Comparison of ENCODE assay signal across 20 cellular contexts in the genomic region with DNA sequence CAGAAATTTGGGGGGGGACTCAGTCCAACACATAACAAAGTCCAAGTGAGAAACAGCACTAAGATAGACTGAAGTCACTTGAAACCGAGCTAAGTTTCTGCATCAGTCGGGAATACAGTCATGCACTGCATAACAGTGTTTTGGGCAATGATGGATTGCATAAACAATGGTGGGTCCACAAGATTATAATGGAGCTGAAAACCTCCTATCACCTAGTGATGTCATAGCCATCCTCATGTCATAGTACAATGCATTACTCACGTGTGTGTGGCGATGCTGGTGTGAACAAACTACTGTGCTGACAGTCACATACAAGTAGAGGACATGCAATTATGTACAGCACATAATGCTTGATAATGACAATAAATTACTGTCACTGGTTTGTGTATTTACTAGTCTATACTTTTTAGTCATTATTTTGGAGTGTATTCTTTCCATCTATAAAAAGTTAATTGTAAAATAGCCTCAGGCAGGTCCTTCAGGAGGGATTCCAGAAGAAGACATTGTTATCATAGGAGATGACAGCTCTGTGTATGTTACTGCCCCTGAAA.
A peak's percentile ranks its signal among the peaks of the same experiment; 100 is the strongest.
DNase-seq lines count a peak whose midpoint lies in the region; ATAC-seq, FAIRE-seq and TF ChIP-seq lines count a peak whose summit lies in the region.
"Had no signal": no experiment of that assay in that cellular context is flagged by ENCODE, and none has a peak within 500 bp of the region (broad histone marks: within the 10 kb centered on the region; RNA-seq: fewer than 3 reads in every experiment).

No MANE protein-coding gene starts in this region.

- H3K4me3 Mint-ChIP-seq in Caco-2 (ENCODE audit: unreplicated experiment) = no peak overlapping the region
- H3K4me3 Mint-ChIP-seq: CD14-positive monocyte; CD4-positive, alpha-beta memory T cell; H9 had no signal

- no peaks in the 10 kb centered on the region for H3K4me1 Mint-ChIP-seq in Caco-2 (ENCODE audit: low read depth, unreplicated experiment)
- H3K4me1 Mint-ChIP-seq: CD14-positive monocyte; CD4-positive, alpha-beta memory T cell had no signal

- no peaks in the 10 kb centered on the region for H3K36me3 ChIP-seq in HepG2 (replicated peaks in 1 of 2; ENCODE audit: control insufficient read depth in 1 of 2, insufficient read depth in 2 of 2, low read length in 2 of 2)
- no peaks in the 10 kb centered on the region for H3K36me3 ChIP-seq in right lobe of liver
- no peaks in the 10 kb centered on the region for H3K36me3 ChIP-seq in K562 (ENCODE audit: control insufficient read depth, insufficient read depth, low read length)
- H3K36me3 ChIP-seq in Caco-2 (ENCODE audit: control insufficient read depth, insufficient read depth, low read length) = no peaks in the 10 kb centered on the region
- H3K36me3 ChIP-seq in sigmoid colon = no peaks in the 10 kb centered on the region
- H3K36me3 ChIP-seq: BLaER1 had no signal

- H3K9me1 ChIP-seq in K562 (ENCODE audit: control insufficient read depth, insufficient read depth, low read length) = no peaks in the 10 kb centered on the region

- no peak overlapping the region for H2AFZ ChIP-seq in HepG2 (ENCODE audit: low read length)
- no peak overlapping the region for H2AFZ ChIP-seq in K562 (ENCODE audit: low read depth, low read length)

- TF ChIP-seq RAD21 in HepG2 (CRISPR knock-in tag; IDR thresholded peaks at IDR 0.05) = no peak
- no peak for TF ChIP-seq RAD21 in K562 (CRISPR knock-in tag; conservative IDR thresholded peaks at IDR 0.05 in 1 of 2, IDR thresholded peaks at IDR 0.05 in 1 of 2)

- H3K9ac ChIP-seq in HepG2 (ENCODE audit: insufficient read depth, low read depth, low read length) (no peak overlapping the region), K562 (ENCODE audit: insufficient read depth in 1 of 2, low read depth in 2 of 2, low read length in 2 of 2) (no peak overlapping the region)
- H3K9ac ChIP-seq: BLaER1 had no signal

- peaks cover 5% of the 10 kb centered on the region for H3K27me3 Mint-ChIP-seq in Caco-2 (ENCODE audit: insufficient read depth, unreplicated experiment)

- no peak overlapping the region for H3K4me2 ChIP-seq in HepG2 (ENCODE audit: low read depth, low read length)
- H3K4me2 ChIP-seq in K562 (ENCODE audit: insufficient read depth, low read length) = no peak overlapping the region
- H3K4me2 ChIP-seq: BLaER1 had no signal

- H3K9me3 Mint-ChIP-seq in Caco-2 (ENCODE audit: unreplicated experiment) = no peaks in the 10 kb centered on the region
- H3K9me3 Mint-ChIP-seq: CD4-positive, alpha-beta memory T cell; H9 had no signal

- FAIRE-seq in HepG2 (lab: Jason Lieb, UNC) = no peak
- FAIRE-seq in K562 (lab: Jason Lieb, UNC) = no peak
- FAIRE-seq: GM12878, GM19239, H1 had no signal

- TF ChIP-seq EP300 in HepG2 (IDR thresholded peaks at IDR 0.05; ENCODE audit: low read depth in 2 of 2, low read length in 2 of 2) (no peak), HepG2 (CRISPR knock-in tag; IDR thresholded peaks at IDR 0.05; ENCODE audit: borderline replicate concordance) (no peak), K562 (IDR thresholded peaks at IDR 0.05; ENCODE audit: low read length) (no peak), sigmoid colon (IDR thresholded peaks at IDR 0.05) (no peak)

- ATAC-seq in HepG2 (no peak), right lobe of liver (no peak), K562 (no peak)
- ATAC-seq: GM12878 had no signal

- H3K27me3 ChIP-seq in HepG2 (ENCODE audit: control insufficient read depth in 1 of 2, insufficient read depth in 2 of 2, low read length in 2 of 2) (peaks cover 4 to 44% of the 10 kb centered on the region in 2 experiments; a peak in 4 of 5 replicates), right lobe of liver (no peaks in the 10 kb centered on the region), K562 (ENCODE audit: control insufficient read depth in 2 of 2, insufficient read depth in 2 of 2, low read length in 2 of 2) (peaks cover 0 to 37% of the 10 kb centered on the region in 2 experiments; a peak in 3 of 5 replicates), Caco-2 (replicated peaks; ENCODE audit: control insufficient read depth, insufficient read depth, low read length) (no peaks in the 10 kb centered on the region), sigmoid colon (no peaks in the 10 kb centered on the region)
- H3K27me3 ChIP-seq: BLaER1 had no signal

- H3K9me3 ChIP-seq in HepG2 (ENCODE audit: low read length) = no peaks in the 10 kb centered on the region
- no peaks in the 10 kb centered on the region for H3K9me3 ChIP-seq in right lobe of liver
- no peaks in the 10 kb centered on the region for H3K9me3 ChIP-seq in K562 (replicated peaks; ENCODE audit: control insufficient read depth, insufficient read depth, low read depth, low read length)
- H3K9me3 ChIP-seq in Caco-2 = no peaks in the 10 kb centered on the region
- no peaks in the 10 kb centered on the region for H3K9me3 ChIP-seq in sigmoid colon
- H3K9me3 ChIP-seq: BLaER1 had no signal

- H3K79me2 ChIP-seq in HepG2 (ENCODE audit: insufficient read depth, low read length) (no peaks in the 10 kb centered on the region), K562 (ENCODE audit: control insufficient read depth, insufficient read depth, low read length) (no peaks in the 10 kb centered on the region)

- no TSS peak for BruUV-seq in HepG2 (replicated peaks; lab: Mats Ljungman, UMichigan)
- no TSS peak for BruUV-seq in K562 (replicated peaks; lab: Mats Ljungman, UMichigan)
- BruUV-seq in Caco-2 (replicated peaks; lab: Mats Ljungman, UMichigan) = no TSS peak

- POLR2A ChIA-PET in HepG2 (lab: Yijun Ruan, JAX) (no interaction called here), K562 (lab: Yijun Ruan, JAX) (no interaction called here), Caco-2 (lab: Charles Lee) (no interaction called here)

- no peak overlapping the region for H3K27ac ChIP-seq in HepG2 (ENCODE audit: extremely low read length, insufficient read depth, low read length)
- H3K27ac ChIP-seq in right lobe of liver = no peak overlapping the region
- H3K27ac ChIP-seq in K562 (ENCODE audit: extremely low read depth, low read depth, low read length) = no peak overlapping the region
- no peak overlapping the region for H3K27ac ChIP-seq in sigmoid colon
- H3K27ac ChIP-seq: BLaER1 had no signal

- intact Hi-C loops in HepG2 (cut with micrococcal nuclease; ENCODE audit: unreplicated experiment) = no loop called here
- intact Hi-C loops in right lobe of liver (cut with DNase I) = no loop called here
- intact Hi-C loops in K562 (cut with micrococcal nuclease) = no loop called here
- intact Hi-C loops in Caco-2 (cut with micrococcal nuclease; ENCODE audit: unreplicated experiment) = no loop called here
- intact Hi-C loops in sigmoid colon (cut with DNase I) = no loop called here

- no peaks in the 10 kb centered on the region for H3K36me3 Mint-ChIP-seq in Caco-2 (ENCODE audit: insufficient read depth, unreplicated experiment)
- H3K36me3 Mint-ChIP-seq: CD14-positive monocyte; CD4-positive, alpha-beta memory T cell had no signal

- TF ChIP-seq POLR2A in HepG2 (IDR thresholded peaks at IDR 0.05; ENCODE audit: insufficient read depth in 1 of 2, low read depth in 2 of 2, low read length in 2 of 2) (no peak), right lobe of liver (IDR thresholded peaks at IDR 0.05) (no peak), K562 (conservative IDR thresholded peaks at IDR 0.05) (no peak), sigmoid colon (IDR thresholded peaks at IDR 0.05) (no peak)

- H4K20me1 ChIP-seq in HepG2 (ENCODE audit: insufficient read depth, low read length) (no peaks in the 10 kb centered on the region), K562 (replicated peaks; ENCODE audit: control insufficient read depth, insufficient read depth, low read length) (no peaks in the 10 kb centered on the region)
- H4K20me1 ChIP-seq: BLaER1 had no signal

- WGBS in HepG2 (ENCODE audit: low lambda C conversion rate) = 7% methylated on average over 4 of the region's 4 CpGs
- 87% methylated on average over 4 of the region's 4 CpGs for WGBS in right lobe of liver (ENCODE audit: insufficient coverage, low coverage, low lambda C conversion rate, missing lambda C conversion rate)
- 7% methylated on average over 4 of the region's 4 CpGs for WGBS in K562 (ENCODE audit: insufficient coverage, low coverage, missing lambda C conversion rate)
- WGBS in sigmoid colon, 2 donors = 93 to 94% methylated on average over 4 of the region's 4 CpGs

- CTCF ChIA-PET in HepG2 (lab: Yijun Ruan, JAX; ENCODE audit: low intra/inter-chr PET ratio, low total read pairs) = no interaction called here
- CTCF ChIA-PET in K562 (lab: Yijun Ruan, JAX; ENCODE audit: low intra/inter-chr PET ratio) = no interaction called here
- CTCF ChIA-PET in Caco-2 (lab: Charles Lee) = no interaction called here

- H3K4me1 ChIP-seq in HepG2 (ENCODE audit: insufficient read depth, low read length) (no peaks in the 10 kb centered on the region), right lobe of liver (no peaks in the 10 kb centered on the region), K562 (replicated peaks in 1 of 2; ENCODE audit: control insufficient read depth in 2 of 2, insufficient read depth in 2 of 2, low read length in 2 of 2) (peaks cover 0 to 17% of the 10 kb centered on the region in 2 experiments), Caco-2 (no peaks in the 10 kb centered on the region), sigmoid colon (no peaks in the 10 kb centered on the region)

- DNase-seq in HepG2 (ENCODE audit: low spot score) (no peak), right lobe of liver (no peak), NCI-H69 (lab: John Stamatoyannopoulos, UW) (peak; percentile 19), K562 (ENCODE audit: extremely low read depth in 1 of 4, low spot score in 3 of 4) (no peak), foreskin fibroblast (no peak), Caco-2 (no peak), sigmoid colon (no peak), HCEC 1CT (no peak)
- DNase-seq: 8988T; CD4-positive, alpha-beta memory T cell; DMS 273 treated with DMSO at 0.1 percent for 48 hours; DMS53; DND-41; EL; H9 had no signal

- TF ChIP-seq CTCF in HepG2 (CRISPR knock-in tag; IDR thresholded peaks at IDR 0.05) = no peak
- TF ChIP-seq CTCF in right lobe of liver (IDR thresholded peaks at IDR 0.05) = no peak
- TF ChIP-seq CTCF in K562 (IDR thresholded peaks at IDR 0.05 in 2 of 3, conservative IDR thresholded peaks at IDR 0.05 in 1 of 3; ENCODE audit: insufficient read depth in 2 of 3, low read depth in 1 of 3, low read length in 3 of 3) = no peak
- no peak for TF ChIP-seq CTCF in foreskin fibroblast (IDR thresholded peaks at IDR 0.05; ENCODE audit: low read depth, low read length)
- no peak for TF ChIP-seq CTCF in Caco-2 (IDR thresholded peaks at IDR 0.05; ENCODE audit: insufficient read depth in 1 of 2, low read depth in 1 of 2, low read length in 1 of 2, severe bottlenecking in 1 of 2, unreplicated experiment in 1 of 2)
- no peak for TF ChIP-seq CTCF in sigmoid colon (IDR thresholded peaks at IDR 0.05)

- H3K4me3 ChIP-seq in HepG2 (replicated peaks in 1 of 3; ENCODE audit: insufficient read depth in 1 of 3, low read depth in 2 of 3, low read length in 3 of 3) (no peak overlapping the region), right lobe of liver (no peak overlapping the region), K562 (no peak overlapping the region), foreskin fibroblast (ENCODE audit: low read depth in 1 of 2, low read length in 2 of 2) (no peak overlapping the region), Caco-2 (ENCODE audit: low read depth, low read length) (no peak overlapping the region), sigmoid colon (no peak overlapping the region)
- H3K4me3 ChIP-seq: BLaER1, GM12878 had no signal

- no peak overlapping the region for H3K27ac Mint-ChIP-seq in Caco-2 (ENCODE audit: unreplicated experiment)
- H3K27ac Mint-ChIP-seq: CD14-positive monocyte; CD4-positive, alpha-beta memory T cell; H9 had no signal

- in situ Hi-C loops in HepG2 (cut with HindIII; ENCODE audit: extremely low pct_ligation_motif_present, low pct_unique_long_range_greater_than_20kb) = no loop called here
- in situ Hi-C loops in K562 (cut with MboI) = no loop called here
